Comparison of ENCODE assay signal across 1 cellular context in the genomic region with DNA sequence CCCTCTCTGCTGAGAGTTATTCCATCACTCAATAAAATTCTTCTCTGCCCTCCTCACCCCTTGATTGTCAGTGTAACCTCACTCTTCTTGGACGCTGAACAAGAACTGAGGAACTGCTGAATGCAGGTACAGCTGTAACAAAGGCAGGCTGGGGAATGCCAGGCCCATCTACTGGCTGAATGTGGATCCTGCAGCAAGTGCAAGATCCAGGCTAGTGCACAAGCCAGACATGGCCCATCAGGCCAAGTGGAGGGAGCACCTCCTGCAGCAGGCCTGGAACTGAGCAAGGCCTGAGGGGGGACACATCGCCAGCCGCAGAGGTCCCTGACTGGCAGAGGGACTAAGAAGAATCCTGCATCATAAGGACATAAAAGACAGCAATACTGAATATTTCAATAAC.
TF ChIP-seq lines count a peak whose summit lies in the region.

No MANE protein-coding gene starts in this region.

TF ChIP-seq in HepG2, 621 proteins besides CTCF, POLR2A, EP300 and RAD21 (continued from another document):
- TF ChIP-seq, protein P1, sequence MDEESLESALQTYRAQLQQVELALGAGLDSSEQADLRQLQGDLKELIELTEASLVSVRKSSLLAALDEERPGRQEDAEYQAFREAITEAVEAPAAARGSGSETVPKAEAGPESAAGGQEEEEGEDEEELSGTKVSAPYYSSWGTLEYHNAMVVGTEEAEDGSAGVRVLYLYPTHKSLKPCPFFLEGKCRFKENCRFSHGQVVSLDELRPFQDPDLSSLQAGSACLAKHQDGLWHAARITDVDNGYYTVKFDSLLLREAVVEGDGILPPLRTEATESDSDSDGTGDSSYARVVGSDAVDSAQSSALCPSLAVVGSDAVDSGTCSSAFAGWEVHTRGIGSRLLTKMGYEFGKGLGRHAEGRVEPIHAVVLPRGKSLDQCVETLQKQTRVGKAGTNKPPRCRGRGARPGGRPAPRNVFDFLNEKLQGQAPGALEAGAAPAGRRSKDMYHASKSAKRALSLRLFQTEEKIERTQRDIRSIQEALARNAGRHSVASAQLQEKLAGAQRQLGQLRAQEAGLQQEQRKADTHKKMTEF (CRISPR knock-in tag; IDR thresholded peaks at IDR 0.05), result no peak
- TF ChIP-seq, protein P2, sequence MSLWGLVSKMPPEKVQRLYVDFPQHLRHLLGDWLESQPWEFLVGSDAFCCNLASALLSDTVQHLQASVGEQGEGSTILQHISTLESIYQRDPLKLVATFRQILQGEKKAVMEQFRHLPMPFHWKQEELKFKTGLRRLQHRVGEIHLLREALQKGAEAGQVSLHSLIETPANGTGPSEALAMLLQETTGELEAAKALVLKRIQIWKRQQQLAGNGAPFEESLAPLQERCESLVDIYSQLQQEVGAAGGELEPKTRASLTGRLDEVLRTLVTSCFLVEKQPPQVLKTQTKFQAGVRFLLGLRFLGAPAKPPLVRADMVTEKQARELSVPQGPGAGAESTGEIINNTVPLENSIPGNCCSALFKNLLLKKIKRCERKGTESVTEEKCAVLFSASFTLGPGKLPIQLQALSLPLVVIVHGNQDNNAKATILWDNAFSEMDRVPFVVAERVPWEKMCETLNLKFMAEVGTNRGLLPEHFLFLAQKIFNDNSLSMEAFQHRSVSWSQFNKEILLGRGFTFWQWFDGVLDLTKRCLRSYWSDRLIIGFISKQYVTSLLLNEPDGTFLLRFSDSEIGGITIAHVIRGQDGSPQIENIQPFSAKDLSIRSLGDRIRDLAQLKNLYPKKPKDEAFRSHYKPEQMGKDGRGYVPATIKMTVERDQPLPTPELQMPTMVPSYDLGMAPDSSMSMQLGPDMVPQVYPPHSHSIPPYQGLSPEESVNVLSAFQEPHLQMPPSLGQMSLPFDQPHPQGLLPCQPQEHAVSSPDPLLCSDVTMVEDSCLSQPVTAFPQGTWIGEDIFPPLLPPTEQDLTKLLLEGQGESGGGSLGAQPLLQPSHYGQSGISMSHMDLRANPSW (CRISPR knock-in tag; IDR thresholded peaks at IDR 0.05; ENCODE audit: borderline replicate concordance), result no peak
- TF ChIP-seq ZNF501 (CRISPR knock-in tag; IDR thresholded peaks at IDR 0.05), result no peak
- TF ChIP-seq PHF5A (CRISPR knock-in tag; IDR thresholded peaks at IDR 0.05; ENCODE audit: low read depth, unreplicated experiment), result no peak
- no peak for TF ChIP-seq REL (CRISPR knock-in tag; conservative IDR thresholded peaks at IDR 0.05)
- TF ChIP-seq, protein P3, sequence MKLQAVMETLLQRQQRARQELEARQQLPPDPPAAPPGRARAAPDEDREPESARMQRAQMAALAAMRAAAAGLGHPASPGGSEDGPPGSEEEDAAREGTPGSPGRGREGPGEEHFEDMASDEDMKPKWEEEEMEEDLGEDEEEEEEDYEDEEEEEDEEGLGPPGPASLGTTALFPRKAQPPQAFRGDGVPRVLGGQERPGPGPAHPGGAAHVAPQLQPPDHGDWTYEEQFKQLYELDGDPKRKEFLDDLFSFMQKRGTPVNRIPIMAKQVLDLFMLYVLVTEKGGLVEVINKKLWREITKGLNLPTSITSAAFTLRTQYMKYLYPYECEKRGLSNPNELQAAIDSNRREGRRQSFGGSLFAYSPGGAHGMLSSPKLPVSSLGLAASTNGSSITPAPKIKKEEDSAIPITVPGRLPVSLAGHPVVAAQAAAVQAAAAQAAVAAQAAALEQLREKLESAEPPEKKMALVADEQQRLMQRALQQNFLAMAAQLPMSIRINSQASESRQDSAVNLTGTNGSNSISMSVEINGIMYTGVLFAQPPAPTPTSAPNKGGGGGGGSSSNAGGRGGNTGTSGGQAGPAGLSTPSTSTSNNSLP (IDR thresholded peaks at IDR 0.05; ENCODE audit: low read depth, low read length), result no peak
- TF ChIP-seq, protein P4, sequence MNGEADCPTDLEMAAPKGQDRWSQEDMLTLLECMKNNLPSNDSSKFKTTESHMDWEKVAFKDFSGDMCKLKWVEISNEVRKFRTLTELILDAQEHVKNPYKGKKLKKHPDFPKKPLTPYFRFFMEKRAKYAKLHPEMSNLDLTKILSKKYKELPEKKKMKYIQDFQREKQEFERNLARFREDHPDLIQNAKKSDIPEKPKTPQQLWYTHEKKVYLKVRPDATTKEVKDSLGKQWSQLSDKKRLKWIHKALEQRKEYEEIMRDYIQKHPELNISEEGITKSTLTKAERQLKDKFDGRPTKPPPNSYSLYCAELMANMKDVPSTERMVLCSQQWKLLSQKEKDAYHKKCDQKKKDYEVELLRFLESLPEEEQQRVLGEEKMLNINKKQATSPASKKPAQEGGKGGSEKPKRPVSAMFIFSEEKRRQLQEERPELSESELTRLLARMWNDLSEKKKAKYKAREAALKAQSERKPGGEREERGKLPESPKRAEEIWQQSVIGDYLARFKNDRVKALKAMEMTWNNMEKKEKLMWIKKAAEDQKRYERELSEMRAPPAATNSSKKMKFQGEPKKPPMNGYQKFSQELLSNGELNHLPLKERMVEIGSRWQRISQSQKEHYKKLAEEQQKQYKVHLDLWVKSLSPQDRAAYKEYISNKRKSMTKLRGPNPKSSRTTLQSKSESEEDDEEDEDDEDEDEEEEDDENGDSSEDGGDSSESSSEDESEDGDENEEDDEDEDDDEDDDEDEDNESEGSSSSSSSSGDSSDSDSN (CRISPR knock-in tag; IDR thresholded peaks at IDR 0.05), result no peak
- TF ChIP-seq, protein P5, sequence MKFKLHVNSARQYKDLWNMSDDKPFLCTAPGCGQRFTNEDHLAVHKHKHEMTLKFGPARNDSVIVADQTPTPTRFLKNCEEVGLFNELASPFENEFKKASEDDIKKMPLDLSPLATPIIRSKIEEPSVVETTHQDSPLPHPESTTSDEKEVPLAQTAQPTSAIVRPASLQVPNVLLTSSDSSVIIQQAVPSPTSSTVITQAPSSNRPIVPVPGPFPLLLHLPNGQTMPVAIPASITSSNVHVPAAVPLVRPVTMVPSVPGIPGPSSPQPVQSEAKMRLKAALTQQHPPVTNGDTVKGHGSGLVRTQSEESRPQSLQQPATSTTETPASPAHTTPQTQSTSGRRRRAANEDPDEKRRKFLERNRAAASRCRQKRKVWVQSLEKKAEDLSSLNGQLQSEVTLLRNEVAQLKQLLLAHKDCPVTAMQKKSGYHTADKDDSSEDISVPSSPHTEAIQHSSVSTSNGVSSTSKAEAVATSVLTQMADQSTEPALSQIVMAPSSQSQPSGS (CRISPR knock-in tag; IDR thresholded peaks at IDR 0.05), result no peak
